10 cellular contexts compared by ENCODE assay signal in genomic region chr9:133767008-133767407, GRCh38.
"Had no signal": no experiment of that assay in that cellular context is flagged by ENCODE, and none has a peak within 500 bp of the region (broad histone marks: within the 10 kb centered on the region; RNA-seq: fewer than 3 reads in every experiment).

No MANE protein-coding gene starts in this region.

- FAIRE-seq: H1, H54 had no signal

- H3K4me3 ChIP-seq: GM23248, GM23338, HAP-1 had no signal

- H2AFZ ChIP-seq: GM23248, GM23338 had no signal

- H3K9ac ChIP-seq: GM23248 had no signal

- H3K9me3 ChIP-seq: HAP-1 had no signal

- DNase-seq: GM23248, GOT3, H9, HCEC 1CT, HFFc6 had no signal

- ATAC-seq: GM23338, HCT116 had no signal

- H3K4me2 ChIP-seq: GM23338 had no signal

- H3K27ac ChIP-seq: GM23248 had no signal

- H3K4me1 ChIP-seq: HAP-1 had no signal
